Comparison of ENCODE assay signal across 18 cellular contexts in the genomic region with DNA sequence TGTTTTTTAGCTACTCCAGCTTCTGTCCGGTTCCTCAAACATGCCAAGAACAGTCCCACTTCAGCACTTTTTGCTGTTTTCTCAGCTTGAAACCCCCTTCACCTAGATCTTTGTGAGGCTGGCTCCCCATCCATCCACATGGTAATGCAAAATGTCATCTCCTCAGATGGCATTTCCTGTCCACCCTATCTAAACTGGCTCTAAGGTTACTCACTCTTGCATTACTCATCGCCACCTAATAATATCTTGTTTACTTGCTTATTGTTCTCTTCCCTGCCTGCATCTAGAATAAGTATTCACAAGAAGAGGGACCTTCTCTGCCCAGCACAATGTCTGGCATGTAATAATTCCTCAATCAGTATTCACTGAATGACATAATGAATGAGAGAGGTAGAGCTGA.
DNase-seq lines count a peak whose midpoint lies in the region; ATAC-seq and TF ChIP-seq lines count a peak whose summit lies in the region.
"Had no signal": no experiment of that assay in that cellular context is flagged by ENCODE, and none has a peak within 500 bp of the region (broad histone marks: within the 10 kb centered on the region; RNA-seq: fewer than 3 reads in every experiment).

No MANE protein-coding gene starts in this region.

- H3K79me1 ChIP-seq in mesenchymal stem cell (replicated peaks; ENCODE audit: low read length, poor library complexity, severe bottlenecking), result no peaks in the 10 kb centered on the region

- H2BK12ac ChIP-seq in mesenchymal stem cell (ENCODE audit: low read length in 2 of 2), result peak overlapping the region in 1 of 2 experiments; percentile 18

- H3K4me2 ChIP-seq in mesenchymal stem cell (ENCODE audit: low read length, poor library complexity, severe bottlenecking), result no peak overlapping the region

- H3K4me3 ChIP-seq in mesenchymal stem cell (ENCODE audit: insufficient read depth in 1 of 2, low read depth in 1 of 2, low read length in 2 of 2), result no peak overlapping the region
- H3K4me3 ChIP-seq: GM12878 had no signal

- H3K9me3 ChIP-seq in mesenchymal stem cell (ENCODE audit: control insufficient read depth, low read length), result no peaks in the 10 kb centered on the region

- no peak overlapping the region for H4K91ac ChIP-seq in mesenchymal stem cell (ENCODE audit: low read length)

- H3K36me3 ChIP-seq in mesenchymal stem cell (ENCODE audit: control insufficient read depth in 1 of 2, insufficient read depth in 2 of 2, low read depth in 1 of 2, low read length in 2 of 2), result no peaks in the 10 kb centered on the region

- no peak overlapping the region for H2AFZ ChIP-seq in mesenchymal stem cell (ENCODE audit: low read depth, low read length)

- no peak overlapping the region for H3K4ac ChIP-seq in mesenchymal stem cell (ENCODE audit: low read depth in 1 of 2, low read length in 2 of 2)

- no peak overlapping the region for H3K4me3 Mint-ChIP-seq in HFFc6
- H3K4me3 Mint-ChIP-seq: CD14-positive monocyte, T-cell had no signal

- H3K27me3 Mint-ChIP-seq in HFFc6 (ENCODE audit: insufficient read depth), result no peaks in the 10 kb centered on the region; the same call in 1 of the 2 replicates

- H2BK120ac ChIP-seq in mesenchymal stem cell (ENCODE audit: low read depth, low read length), result no peak overlapping the region

- H3K23ac ChIP-seq in mesenchymal stem cell (ENCODE audit: low read length in 2 of 2), result no peak overlapping the region

- no peak overlapping the region for H3K27ac Mint-ChIP-seq in HFFc6
- H3K27ac Mint-ChIP-seq: CD14-positive monocyte, T-cell had no signal

- H4K8ac ChIP-seq in mesenchymal stem cell (ENCODE audit: low read length), result no peak overlapping the region

- H3K4me1 Mint-ChIP-seq in HFFc6 (ENCODE audit: low read depth), result peaks cover 28% of the 10 kb centered on the region
- H3K4me1 Mint-ChIP-seq: CD14-positive monocyte, T-cell had no signal

- 56% methylated on average over 2 of the region's 2 CpGs for WGBS in mesenchymal stem cell

- H3K9ac ChIP-seq in mesenchymal stem cell (ENCODE audit: low read length), result no peak overlapping the region

- no peak overlapping the region for H3K18ac ChIP-seq in mesenchymal stem cell (ENCODE audit: low read depth in 1 of 2, low read length in 2 of 2)

- H3K27ac ChIP-seq in mesenchymal stem cell (ENCODE audit: low read length, poor library complexity, severe bottlenecking), result no peak overlapping the region

- no peaks in the 10 kb centered on the region for H3K4me1 ChIP-seq in mesenchymal stem cell (ENCODE audit: control insufficient read depth, insufficient read depth, low read depth, low read length)

- no peak overlapping the region for H2AK5ac ChIP-seq in mesenchymal stem cell (ENCODE audit: low read length, severe bottlenecking)

- H3K36me3 Mint-ChIP-seq in HFFc6 (ENCODE audit: low read depth), result no peaks in the 10 kb centered on the region
- H3K36me3 Mint-ChIP-seq: CD14-positive monocyte, T-cell had no signal

- no peak overlapping the region for H2BK5ac ChIP-seq in mesenchymal stem cell (ENCODE audit: low read depth, low read length, poor library complexity, severe bottlenecking)

- DNase-seq in DMS53 (lab: John Stamatoyannopoulos, UW) (peak; percentile 56), HFFc6 (peak; percentile 8), mesenchymal stem cell (peak; percentile 27), inferior parietal cortex (ENCODE audit: extremely low spot score) (no peak)
- DNase-seq: AML-193, DMS153, GOT3, IMR-90, Kasumi-1, NCI-H187, NCI-H446, PC-3, T-cell had no signal

- no peak overlapping the region for H2BK15ac ChIP-seq in mesenchymal stem cell (ENCODE audit: low read depth, poor library complexity, severe bottlenecking)

- peak; percentile 59 for ATAC-seq in SK-N-SH treated with all-trans-retinoic acid at 6 μM for 48 hours
- no peak for ATAC-seq in GM19463 (IDR thresholded peaks at IDR 0.05; ENCODE audit: unreplicated experiment)
- ATAC-seq in GM18868 (IDR thresholded peaks at IDR 0.05; ENCODE audit: unreplicated experiment), result no peak
- ATAC-seq: GM12878, PC-3, T-cell had no signal

- H3K9me3 Mint-ChIP-seq in HFFc6, result no peaks in the 10 kb centered on the region

- TF ChIP-seq CTCF in HFFc6 (IDR thresholded peaks at IDR 0.05), result no peak

- no peaks in the 10 kb centered on the region for H3K27me3 ChIP-seq in mesenchymal stem cell (ENCODE audit: control insufficient read depth in 1 of 2, insufficient read depth in 1 of 2, low read length in 2 of 2)

- H3K14ac ChIP-seq in mesenchymal stem cell (ENCODE audit: low read length in 2 of 2), result no peak overlapping the region

TF ChIP-seq in SK-N-SH treated with all-trans-retinoic acid at 6 μM for 48 hours, 23 proteins besides CTCF, POLR2A, EP300 and RAD21 (continues in another document):
- TF ChIP-seq RARB (CRISPR knock-in tag; IDR thresholded peaks at IDR 0.05) (no peak), ZFP30 (CRISPR knock-in tag; IDR thresholded peaks at IDR 0.05) (no peak), GLIS3 (CRISPR knock-in tag; IDR thresholded peaks at IDR 0.05) (no peak), PPARA (CRISPR knock-in tag; IDR thresholded peaks at IDR 0.05; ENCODE audit: borderline replicate concordance) (no peak), ISL1 (CRISPR knock-in tag; IDR thresholded peaks at IDR 0.05) (no peak), ZC3H10 (CRISPR knock-in tag; IDR thresholded peaks at IDR 0.05) (no peak), ZNF565 (CRISPR knock-in tag; conservative IDR thresholded peaks at IDR 0.05; ENCODE audit: low read depth) (no peak), BACH2 (CRISPR knock-in tag; IDR thresholded peaks at IDR 0.05; ENCODE audit: borderline replicate concordance) (no peak), SNAI2 (CRISPR knock-in tag; IDR thresholded peaks at IDR 0.05) (no peak)
- TF ChIP-seq, protein P1, sequence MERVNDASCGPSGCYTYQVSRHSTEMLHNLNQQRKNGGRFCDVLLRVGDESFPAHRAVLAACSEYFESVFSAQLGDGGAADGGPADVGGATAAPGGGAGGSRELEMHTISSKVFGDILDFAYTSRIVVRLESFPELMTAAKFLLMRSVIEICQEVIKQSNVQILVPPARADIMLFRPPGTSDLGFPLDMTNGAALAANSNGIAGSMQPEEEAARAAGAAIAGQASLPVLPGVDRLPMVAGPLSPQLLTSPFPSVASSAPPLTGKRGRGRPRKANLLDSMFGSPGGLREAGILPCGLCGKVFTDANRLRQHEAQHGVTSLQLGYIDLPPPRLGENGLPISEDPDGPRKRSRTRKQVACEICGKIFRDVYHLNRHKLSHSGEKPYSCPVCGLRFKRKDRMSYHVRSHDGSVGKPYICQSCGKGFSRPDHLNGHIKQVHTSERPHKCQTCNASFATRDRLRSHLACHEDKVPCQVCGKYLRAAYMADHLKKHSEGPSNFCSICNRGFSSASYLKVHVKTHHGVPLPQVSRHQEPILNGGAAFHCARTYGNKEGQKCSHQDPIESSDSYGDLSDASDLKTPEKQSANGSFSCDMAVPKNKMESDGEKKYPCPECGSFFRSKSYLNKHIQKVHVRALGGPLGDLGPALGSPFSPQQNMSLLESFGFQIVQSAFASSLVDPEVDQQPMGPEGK (CRISPR knock-in tag; IDR thresholded peaks at IDR 0.05; ENCODE audit: borderline replicate concordance), result no peak
- TF ChIP-seq, protein P2, sequence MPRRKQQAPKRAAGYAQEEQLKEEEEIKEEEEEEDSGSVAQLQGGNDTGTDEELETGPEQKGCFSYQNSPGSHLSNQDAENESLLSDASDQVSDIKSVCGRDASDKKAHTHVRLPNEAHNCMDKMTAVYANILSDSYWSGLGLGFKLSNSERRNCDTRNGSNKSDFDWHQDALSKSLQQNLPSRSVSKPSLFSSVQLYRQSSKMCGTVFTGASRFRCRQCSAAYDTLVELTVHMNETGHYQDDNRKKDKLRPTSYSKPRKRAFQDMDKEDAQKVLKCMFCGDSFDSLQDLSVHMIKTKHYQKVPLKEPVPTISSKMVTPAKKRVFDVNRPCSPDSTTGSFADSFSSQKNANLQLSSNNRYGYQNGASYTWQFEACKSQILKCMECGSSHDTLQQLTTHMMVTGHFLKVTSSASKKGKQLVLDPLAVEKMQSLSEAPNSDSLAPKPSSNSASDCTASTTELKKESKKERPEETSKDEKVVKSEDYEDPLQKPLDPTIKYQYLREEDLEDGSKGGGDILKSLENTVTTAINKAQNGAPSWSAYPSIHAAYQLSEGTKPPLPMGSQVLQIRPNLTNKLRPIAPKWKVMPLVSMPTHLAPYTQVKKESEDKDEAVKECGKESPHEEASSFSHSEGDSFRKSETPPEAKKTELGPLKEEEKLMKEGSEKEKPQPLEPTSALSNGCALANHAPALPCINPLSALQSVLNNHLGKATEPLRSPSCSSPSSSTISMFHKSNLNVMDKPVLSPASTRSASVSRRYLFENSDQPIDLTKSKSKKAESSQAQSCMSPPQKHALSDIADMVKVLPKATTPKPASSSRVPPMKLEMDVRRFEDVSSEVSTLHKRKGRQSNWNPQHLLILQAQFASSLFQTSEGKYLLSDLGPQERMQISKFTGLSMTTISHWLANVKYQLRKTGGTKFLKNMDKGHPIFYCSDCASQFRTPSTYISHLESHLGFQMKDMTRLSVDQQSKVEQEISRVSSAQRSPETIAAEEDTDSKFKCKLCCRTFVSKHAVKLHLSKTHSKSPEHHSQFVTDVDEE (CRISPR knock-in tag; IDR thresholded peaks at IDR 0.05), result no peak
- TF ChIP-seq, protein P3, sequence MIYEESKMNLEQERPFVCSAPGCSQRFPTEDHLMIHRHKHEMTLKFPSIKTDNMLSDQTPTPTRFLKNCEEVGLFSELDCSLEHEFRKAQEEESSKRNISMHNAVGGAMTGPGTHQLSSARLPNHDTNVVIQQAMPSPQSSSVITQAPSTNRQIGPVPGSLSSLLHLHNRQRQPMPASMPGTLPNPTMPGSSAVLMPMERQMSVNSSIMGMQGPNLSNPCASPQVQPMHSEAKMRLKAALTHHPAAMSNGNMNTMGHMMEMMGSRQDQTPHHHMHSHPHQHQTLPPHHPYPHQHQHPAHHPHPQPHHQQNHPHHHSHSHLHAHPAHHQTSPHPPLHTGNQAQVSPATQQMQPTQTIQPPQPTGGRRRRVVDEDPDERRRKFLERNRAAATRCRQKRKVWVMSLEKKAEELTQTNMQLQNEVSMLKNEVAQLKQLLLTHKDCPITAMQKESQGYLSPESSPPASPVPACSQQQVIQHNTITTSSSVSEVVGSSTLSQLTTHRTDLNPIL (CRISPR knock-in tag; IDR thresholded peaks at IDR 0.05; ENCODE audit: low read depth), result no peak
